ENCODE assay signal across 8 cellular contexts in genomic region chr13:74575729-74576125, GRCh38.
A peak's percentile ranks its signal among the peaks of the same experiment; 100 is the strongest.
DNase-seq lines count a peak whose midpoint lies in the region; ATAC-seq, FAIRE-seq and TF ChIP-seq lines count a peak whose summit lies in the region.

No MANE protein-coding gene starts in this region.

- peaks cover 13% of the 10 kb centered on the region for H3K4me1 Mint-ChIP-seq in CD8-positive, alpha-beta T cell (ENCODE audit: low read depth)
- H3K4me1 Mint-ChIP-seq in chondrocyte (ENCODE audit: low read depth), result peaks cover 18% of the 10 kb centered on the region

- H3K27ac Mint-ChIP-seq in CD8-positive, alpha-beta T cell, result no peak overlapping the region
- H3K27ac Mint-ChIP-seq in chondrocyte (ENCODE audit: unreplicated experiment), result peak overlapping the region; percentile 28

- peaks cover 5% of the 10 kb centered on the region for H3K4me1 ChIP-seq in CD8-positive, alpha-beta T cell (ENCODE audit: insufficient read depth, low read length)
- H3K4me1 ChIP-seq in kidney (ENCODE audit: control insufficient read depth in 1 of 2, insufficient read depth in 1 of 2, low read depth in 1 of 2, low read length in 2 of 2), result peaks cover 0 to 2% of the 10 kb centered on the region in 2 donors
- peaks cover 0 to 18% (median 8%) of the 10 kb centered on the region in 6 donors for H3K4me1 ChIP-seq in spleen
- H3K4me1 ChIP-seq in HAP-1, result no peaks in the 10 kb centered on the region

- H3K27ac ChIP-seq in CD8-positive, alpha-beta T cell (ENCODE audit: low read depth, low read length), result no peak overlapping the region
- H3K27ac ChIP-seq in kidney (ENCODE audit: low read depth in 2 of 2, low read length in 2 of 2), result no peak overlapping the region
- peak overlapping the region in 2 of 8 donors; percentile 1 to 16 for H3K27ac ChIP-seq in spleen

- CTCF ChIA-PET in CD8-positive, alpha-beta T cell (lab: Charles Lee), result no interaction called here

- H3K27me3 Mint-ChIP-seq in CD8-positive, alpha-beta T cell (ENCODE audit: low read depth), result peaks cover 55% of the 10 kb centered on the region
- H3K27me3 Mint-ChIP-seq in chondrocyte (ENCODE audit: low read depth), result no peaks in the 10 kb centered on the region

- H3K27me3 ChIP-seq in CD8-positive, alpha-beta T cell (ENCODE audit: insufficient read depth, low read length), result peaks cover 7% of the 10 kb centered on the region
- H3K27me3 ChIP-seq in spleen (replicated peaks in 1 of 7), result peaks cover 0 to 35% (median 9%) of the 10 kb centered on the region in 7 donors
- no peaks in the 10 kb centered on the region for H3K27me3 ChIP-seq in HAP-1 (ENCODE audit: low read depth)

- in situ Hi-C loops in HAP-1 (cut with MboI; ENCODE audit: low sequenced_read_pairs), result no loop called here

- peak overlapping the region in 1 of 2 donors; percentile 47 for H3K9ac ChIP-seq in kidney (ENCODE audit: low read length in 2 of 2)

- 0 to 2% (median 0%) methylated on average over 27 to 29 of the region's 29 CpGs for WGBS in spleen, 5 donors

- ATAC-seq in CD8-positive, alpha-beta T cell, result peak; percentile 88
- ATAC-seq in HG03571 (IDR thresholded peaks at IDR 0.05; ENCODE audit: unreplicated experiment) (peak; percentile 47), HG03108 (IDR thresholded peaks at IDR 0.05; ENCODE audit: unreplicated experiment) (no peak)

- no peaks in the 10 kb centered on the region for H3K36me3 Mint-ChIP-seq in CD8-positive, alpha-beta T cell
- no peaks in the 10 kb centered on the region for H3K36me3 Mint-ChIP-seq in chondrocyte (ENCODE audit: low read depth)

- DNase-seq in CD8-positive, alpha-beta T cell, result peak; percentile 1 to 72 (median 45)
- DNase-seq in activated CD4-positive, alpha-beta T cell treated with anti-CD3 and anti-CD28 coated beads for 4 hours, result peak; percentile 16
- peak; percentile 85 for DNase-seq in chondrocyte (ENCODE audit: low spot score)
- peak; percentile 93 for DNase-seq in kidney
- DNase-seq in spleen, result peak; percentile 87
- no peak for DNase-seq in HAP-1 (ENCODE audit: low spot score in 2 of 2)

- no peak for TF ChIP-seq POLR2A in spleen (IDR thresholded peaks at IDR 0.05)

- H3K4me3 ChIP-seq in CD8-positive, alpha-beta T cell (ENCODE audit: low read depth, low read length), result peak overlapping the region; percentile 54
- H3K4me3 ChIP-seq in kidney (ENCODE audit: low read length in 2 of 2) (peak overlapping the region; percentile 43 to 46), spleen (peak overlapping the region; percentile 4 to 62 (median 22)), HAP-1 (no peak overlapping the region)

- peak overlapping the region; percentile 79 for H3K4me3 Mint-ChIP-seq in CD8-positive, alpha-beta T cell
- H3K4me3 Mint-ChIP-seq in chondrocyte (ENCODE audit: unreplicated experiment), result peak overlapping the region; percentile 72

- intact Hi-C loops in CD8-positive, alpha-beta T cell (cut with DNase I, micrococcal nuclease), result no loop called here
- intact Hi-C loops in kidney (cut with DNase I), result no loop called here
- intact Hi-C loops in spleen (cut with DNase I; ENCODE audit: low total_unique reads), result no loop called here

- no peaks in the 10 kb centered on the region for H3K36me3 ChIP-seq in CD8-positive, alpha-beta T cell (ENCODE audit: insufficient read depth, low read length)
- no peaks in the 10 kb centered on the region for H3K36me3 ChIP-seq in kidney (ENCODE audit: control insufficient read depth in 1 of 2, insufficient read depth in 2 of 2, low read length in 2 of 2)
- no peaks in the 10 kb centered on the region for H3K36me3 ChIP-seq in spleen
- H3K36me3 ChIP-seq in HAP-1 (replicated peaks), result no peaks in the 10 kb centered on the region

- no peak for TF ChIP-seq CTCF in CD8-positive, alpha-beta T cell (IDR thresholded peaks at IDR 0.05)
- TF ChIP-seq CTCF in chondrocyte (IDR thresholded peaks at IDR 0.05) (no peak), kidney (IDR thresholded peaks at IDR 0.05; ENCODE audit: borderline replicate concordance, extremely low read depth, insufficient read depth) (no peak), spleen (IDR thresholded peaks at IDR 0.05 in 8 of 11, conservative IDR thresholded peaks at IDR 0.05 in 3 of 11) (peak in 1 of 11 experiments; percentile 11)

- no peaks in the 10 kb centered on the region for H3K9me3 ChIP-seq in CD8-positive, alpha-beta T cell (ENCODE audit: low read length)
- H3K9me3 ChIP-seq in kidney (ENCODE audit: control insufficient read depth in 1 of 2, low read length in 2 of 2) (no peaks in the 10 kb centered on the region), spleen (no peaks in the 10 kb centered on the region), HAP-1 (no peaks in the 10 kb centered on the region)

- H3K9me3 Mint-ChIP-seq in CD8-positive, alpha-beta T cell, result no peaks in the 10 kb centered on the region
- no peaks in the 10 kb centered on the region for H3K9me3 Mint-ChIP-seq in chondrocyte (ENCODE audit: low read depth)

- POLR2A ChIA-PET in CD8-positive, alpha-beta T cell (lab: Charles Lee), result no interaction called here

- no peak for FAIRE-seq in kidney (lab: Jason Lieb, UNC)

Comparison
In these comparisons a context has a peak if more than half of its experiments do, and no peak if none do; other contexts are left out.
1. DNase-seq: peak in CD8-positive, alpha-beta T cell (7 of 7), activated CD4-positive, alpha-beta T cell treated with anti-CD3 and anti-CD28 coated beads for 4 hours (2 of 2), chondrocyte (single experiment), kidney (single experiment) and spleen (single experiment); none in HAP-1 (0 of 2).